ENCODE assay signal across 1 cellular context in the genomic region with DNA sequence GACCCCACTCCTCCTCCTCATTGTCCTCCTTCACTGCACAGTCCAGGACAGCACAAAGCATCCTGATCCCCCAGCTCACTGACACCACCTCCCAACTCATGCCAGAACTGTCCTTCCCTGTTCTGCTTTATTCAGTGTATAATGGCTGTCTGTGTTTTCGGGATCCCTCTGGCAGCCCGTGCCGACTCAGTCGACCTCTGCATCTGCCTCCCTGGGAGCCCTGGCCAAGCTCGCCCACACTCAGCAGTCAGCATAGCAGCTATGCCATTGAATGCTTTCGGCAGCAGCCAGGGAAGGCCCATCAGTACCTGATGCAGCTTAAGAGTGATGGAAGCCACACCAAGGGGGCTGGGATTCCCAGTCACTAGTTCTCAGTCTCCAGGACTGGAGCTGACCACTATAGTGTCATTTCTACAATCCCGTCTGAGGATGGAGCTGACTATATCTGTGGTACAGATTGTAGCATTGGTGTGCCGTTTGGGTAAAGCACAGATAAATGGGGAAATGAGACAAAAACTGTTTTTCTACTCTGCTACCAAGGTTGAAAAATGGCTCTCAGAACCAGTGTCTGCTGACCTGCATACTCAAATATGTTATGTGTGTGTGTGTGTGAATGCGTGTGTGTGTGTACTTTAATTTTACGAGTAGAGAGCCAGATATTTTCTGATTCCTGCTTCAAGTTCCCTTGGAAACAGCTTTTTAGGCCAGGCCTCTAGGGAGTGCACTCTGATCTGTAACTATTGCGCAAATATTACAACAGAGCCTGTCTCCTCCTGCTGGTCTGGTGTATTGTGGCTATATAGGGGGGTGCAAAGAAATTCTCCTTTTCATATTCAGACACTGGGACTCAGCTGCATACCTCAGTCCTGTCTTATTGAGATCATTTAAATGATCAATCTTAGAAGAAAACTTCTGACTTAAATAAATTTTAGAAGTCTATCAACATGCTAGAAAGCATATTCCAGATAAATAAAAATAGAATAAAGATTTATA.
TF ChIP-seq lines count a peak whose summit lies in the region.

No MANE protein-coding gene starts in this region.

TF ChIP-seq in HepG2, 621 proteins besides CTCF, POLR2A, EP300 and RAD21 (continued from another document and continues in another):
- TF ChIP-seq, protein P1, sequence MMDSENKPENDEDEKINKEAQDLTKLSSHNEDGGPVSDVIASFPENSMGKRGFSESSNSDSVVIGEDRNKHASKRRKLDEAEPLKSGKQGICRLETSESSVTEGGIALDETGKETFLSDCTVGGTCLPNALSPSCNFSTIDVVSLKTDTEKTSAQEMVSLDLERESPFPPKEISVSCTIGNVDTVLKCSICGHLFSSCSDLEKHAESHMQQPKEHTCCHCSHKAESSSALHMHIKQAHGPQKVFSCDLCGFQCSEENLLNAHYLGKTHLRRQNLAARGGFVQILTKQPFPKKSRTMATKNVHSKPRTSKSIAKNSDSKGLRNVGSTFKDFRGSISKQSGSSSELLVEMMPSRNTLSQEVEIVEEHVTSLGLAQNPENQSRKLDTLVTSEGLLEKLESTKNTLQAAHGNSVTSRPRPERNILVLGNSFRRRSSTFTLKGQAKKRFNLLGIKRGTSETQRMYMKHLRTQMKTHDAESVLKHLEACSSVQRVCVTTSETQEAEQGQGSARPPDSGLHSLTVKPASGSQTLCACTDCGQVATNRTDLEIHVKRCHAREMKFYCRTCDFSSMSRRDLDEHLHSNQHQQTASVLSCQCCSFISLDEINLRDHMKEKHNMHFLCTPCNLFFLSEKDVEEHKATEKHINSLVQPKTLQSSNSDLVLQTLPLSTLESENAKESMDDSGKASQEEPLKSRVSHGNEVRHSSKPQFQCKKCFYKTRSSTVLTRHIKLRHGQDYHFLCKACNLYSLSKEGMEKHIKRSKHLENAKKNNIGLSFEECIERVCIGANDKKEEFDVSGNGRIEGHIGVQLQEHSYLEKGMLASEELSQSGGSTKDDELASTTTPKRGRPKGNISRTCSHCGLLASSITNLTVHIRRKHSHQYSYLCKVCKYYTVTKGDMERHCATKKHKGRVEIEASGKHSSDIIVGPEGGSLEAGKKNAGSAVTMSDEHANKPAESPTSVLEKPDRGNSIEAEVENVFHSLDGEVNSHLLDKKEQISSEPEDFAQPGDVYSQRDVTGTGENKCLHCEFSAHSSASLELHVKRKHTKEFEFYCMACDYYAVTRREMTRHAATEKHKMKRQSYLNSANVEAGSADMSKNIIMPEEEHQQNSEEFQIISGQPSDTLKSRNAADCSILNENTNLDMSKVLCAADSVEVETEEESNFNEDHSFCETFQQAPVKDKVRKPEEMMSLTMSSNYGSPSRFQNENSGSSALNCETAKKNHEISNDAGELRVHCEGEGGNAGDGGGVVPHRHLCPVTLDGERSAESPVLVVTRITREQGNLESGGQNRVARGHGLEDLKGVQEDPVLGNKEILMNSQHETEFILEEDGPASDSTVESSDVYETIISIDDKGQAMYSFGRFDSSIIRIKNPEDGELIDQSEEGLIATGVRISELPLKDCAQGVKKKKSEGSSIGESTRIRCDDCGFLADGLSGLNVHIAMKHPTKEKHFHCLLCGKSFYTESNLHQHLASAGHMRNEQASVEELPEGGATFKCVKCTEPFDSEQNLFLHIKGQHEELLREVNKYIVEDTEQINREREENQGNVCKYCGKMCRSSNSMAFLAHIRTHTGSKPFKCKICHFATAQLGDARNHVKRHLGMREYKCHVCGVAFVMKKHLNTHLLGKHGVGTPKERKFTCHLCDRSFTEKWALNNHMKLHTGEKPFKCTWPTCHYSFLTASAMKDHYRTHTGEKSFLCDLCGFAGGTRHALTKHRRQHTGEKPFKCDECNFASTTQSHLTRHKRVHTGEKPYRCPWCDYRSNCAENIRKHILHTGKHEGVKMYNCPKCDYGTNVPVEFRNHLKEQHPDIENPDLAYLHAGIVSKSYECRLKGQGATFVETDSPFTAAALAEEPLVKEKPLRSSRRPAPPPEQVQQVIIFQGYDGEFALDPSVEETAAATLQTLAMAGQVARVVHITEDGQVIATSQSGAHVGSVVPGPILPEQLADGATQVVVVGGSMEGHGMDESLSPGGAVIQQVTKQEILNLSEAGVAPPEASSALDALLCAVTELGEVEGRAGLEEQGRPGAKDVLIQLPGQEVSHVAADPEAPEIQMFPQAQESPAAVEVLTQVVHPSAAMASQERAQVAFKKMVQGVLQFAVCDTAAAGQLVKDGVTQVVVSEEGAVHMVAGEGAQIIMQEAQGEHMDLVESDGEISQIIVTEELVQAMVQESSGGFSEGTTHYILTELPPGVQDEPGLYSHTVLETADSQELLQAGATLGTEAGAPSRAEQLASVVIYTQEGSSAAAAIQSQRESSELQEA (CRISPR knock-in tag; IDR thresholded peaks at IDR 0.05; ENCODE audit: not compliant biosample characterization): no peak
- TF ChIP-seq ZNF382 (CRISPR knock-in tag; IDR thresholded peaks at IDR 0.05; ENCODE audit: borderline replicate concordance): no peak
- peak; percentile 48 for TF ChIP-seq BCL6 (CRISPR knock-in tag; IDR thresholded peaks at IDR 0.05)
- TF ChIP-seq RFX5 (IDR thresholded peaks at IDR 0.05; ENCODE audit: low read depth, low read length): no peak
- TF ChIP-seq RFX3 (CRISPR knock-in tag; IDR thresholded peaks at IDR 0.05): peak; percentile 65; the same call in 1 of the 2 replicates
- no peak for TF ChIP-seq ZNF224 (CRISPR knock-in tag; IDR thresholded peaks at IDR 0.05)
- TF ChIP-seq, protein P2, sequence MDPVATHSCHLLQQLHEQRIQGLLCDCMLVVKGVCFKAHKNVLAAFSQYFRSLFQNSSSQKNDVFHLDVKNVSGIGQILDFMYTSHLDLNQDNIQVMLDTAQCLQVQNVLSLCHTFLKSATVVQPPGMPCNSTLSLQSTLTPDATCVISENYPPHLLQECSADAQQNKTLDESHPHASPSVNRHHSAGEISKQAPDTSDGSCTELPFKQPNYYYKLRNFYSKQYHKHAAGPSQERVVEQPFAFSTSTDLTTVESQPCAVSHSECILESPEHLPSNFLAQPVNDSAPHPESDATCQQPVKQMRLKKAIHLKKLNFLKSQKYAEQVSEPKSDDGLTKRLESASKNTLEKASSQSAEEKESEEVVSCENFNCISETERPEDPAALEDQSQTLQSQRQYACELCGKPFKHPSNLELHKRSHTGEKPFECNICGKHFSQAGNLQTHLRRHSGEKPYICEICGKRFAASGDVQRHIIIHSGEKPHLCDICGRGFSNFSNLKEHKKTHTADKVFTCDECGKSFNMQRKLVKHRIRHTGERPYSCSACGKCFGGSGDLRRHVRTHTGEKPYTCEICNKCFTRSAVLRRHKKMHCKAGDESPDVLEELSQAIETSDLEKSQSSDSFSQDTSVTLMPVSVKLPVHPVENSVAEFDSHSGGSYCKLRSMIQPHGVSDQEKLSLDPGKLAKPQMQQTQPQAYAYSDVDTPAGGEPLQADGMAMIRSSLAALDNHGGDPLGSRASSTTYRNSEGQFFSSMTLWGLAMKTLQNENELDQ (CRISPR knock-in tag; IDR thresholded peaks at IDR 0.05; ENCODE audit: borderline replicate concordance): no peak
- no peak for TF ChIP-seq CBFB (CRISPR knock-in tag; IDR thresholded peaks at IDR 0.05)
- no peak for TF ChIP-seq XBP1 (CRISPR knock-in tag; IDR thresholded peaks at IDR 0.05)
- TF ChIP-seq ZNF672 (CRISPR knock-in tag; IDR thresholded peaks at IDR 0.05): no peak
- TF ChIP-seq ZNF652 (CRISPR knock-in tag; IDR thresholded peaks at IDR 0.05; ENCODE audit: borderline replicate concordance, low read depth): no peak
- TF ChIP-seq MIER2 (CRISPR knock-in tag; IDR thresholded peaks at IDR 0.05): no peak; the same call in 1 of the 2 replicates
- TF ChIP-seq, protein P3, sequence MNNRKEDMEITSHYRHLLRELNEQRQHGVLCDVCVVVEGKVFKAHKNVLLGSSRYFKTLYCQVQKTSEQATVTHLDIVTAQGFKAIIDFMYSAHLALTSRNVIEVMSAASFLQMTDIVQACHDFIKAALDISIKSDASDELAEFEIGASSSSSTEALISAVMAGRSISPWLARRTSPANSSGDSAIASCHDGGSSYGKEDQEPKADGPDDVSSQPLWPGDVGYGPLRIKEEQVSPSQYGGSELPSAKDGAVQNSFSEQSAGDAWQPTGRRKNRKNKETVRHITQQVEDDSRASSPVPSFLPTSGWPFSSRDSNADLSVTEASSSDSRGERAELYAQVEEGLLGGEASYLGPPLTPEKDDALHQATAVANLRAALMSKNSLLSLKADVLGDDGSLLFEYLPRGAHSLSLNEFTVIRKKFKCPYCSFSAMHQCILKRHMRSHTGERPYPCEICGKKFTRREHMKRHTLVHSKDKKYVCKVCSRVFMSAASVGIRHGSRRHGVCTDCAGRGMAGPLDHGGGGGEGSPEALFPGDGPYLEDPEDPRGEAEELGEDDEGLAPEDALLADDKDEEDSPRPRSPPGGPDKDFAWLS (CRISPR knock-in tag; IDR thresholded peaks at IDR 0.05; ENCODE audit: borderline replicate concordance): no peak
- TF ChIP-seq, protein P4, sequence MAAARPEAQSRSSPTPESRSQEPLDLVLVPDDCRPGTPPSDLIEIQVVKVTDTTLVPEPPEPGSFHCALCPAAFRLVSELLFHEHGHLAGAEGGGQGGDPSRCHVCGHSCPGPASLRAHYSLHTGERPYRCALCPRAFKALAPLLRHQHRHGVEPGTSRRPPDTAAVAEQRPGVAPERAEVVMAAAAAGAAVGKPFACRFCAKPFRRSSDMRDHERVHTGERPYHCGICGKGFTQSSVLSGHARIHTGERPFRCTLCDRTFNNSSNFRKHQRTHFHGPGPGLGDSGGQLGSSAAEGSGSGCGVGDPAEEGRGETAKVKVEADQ (CRISPR knock-in tag; IDR thresholded peaks at IDR 0.05; ENCODE audit: borderline replicate concordance): no peak
- no peak for TF ChIP-seq ATF7 (IDR thresholded peaks at IDR 0.05)
- TF ChIP-seq ATF7 (CRISPR knock-in tag; IDR thresholded peaks at IDR 0.05): no peak
- TF ChIP-seq ZFP1 (CRISPR knock-in tag; IDR thresholded peaks at IDR 0.05): no peak
- no peak for TF ChIP-seq PAF1 (CRISPR knock-in tag; IDR thresholded peaks at IDR 0.05)
- no peak for TF ChIP-seq ZMYM3 (CRISPR knock-in tag; IDR thresholded peaks at IDR 0.05)
- no peak for TF ChIP-seq KLF12 (CRISPR knock-in tag; IDR thresholded peaks at IDR 0.05; ENCODE audit: borderline replicate concordance)
- TF ChIP-seq RFXANK (CRISPR knock-in tag; IDR thresholded peaks at IDR 0.05): no peak
- TF ChIP-seq, protein P5, sequence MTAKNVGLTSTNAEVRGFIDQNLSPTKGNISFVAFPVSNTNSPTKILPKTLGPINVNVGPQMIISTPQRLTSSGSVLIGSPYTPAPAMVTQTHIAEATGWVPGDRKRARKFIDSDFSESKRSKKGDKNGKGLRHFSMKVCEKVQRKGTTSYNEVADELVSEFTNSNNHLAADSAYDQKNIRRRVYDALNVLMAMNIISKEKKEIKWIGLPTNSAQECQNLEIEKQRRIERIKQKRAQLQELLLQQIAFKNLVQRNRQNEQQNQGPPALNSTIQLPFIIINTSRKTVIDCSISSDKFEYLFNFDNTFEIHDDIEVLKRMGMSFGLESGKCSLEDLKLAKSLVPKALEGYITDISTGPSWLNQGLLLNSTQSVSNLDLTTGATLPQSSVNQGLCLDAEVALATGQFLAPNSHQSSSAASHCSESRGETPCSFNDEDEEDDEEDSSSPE (CRISPR knock-in tag; IDR thresholded peaks at IDR 0.05): no peak
- no peak for TF ChIP-seq NR1H2 (CRISPR knock-in tag; IDR thresholded peaks at IDR 0.05; ENCODE audit: borderline replicate concordance, low read depth)
- TF ChIP-seq, protein P6, sequence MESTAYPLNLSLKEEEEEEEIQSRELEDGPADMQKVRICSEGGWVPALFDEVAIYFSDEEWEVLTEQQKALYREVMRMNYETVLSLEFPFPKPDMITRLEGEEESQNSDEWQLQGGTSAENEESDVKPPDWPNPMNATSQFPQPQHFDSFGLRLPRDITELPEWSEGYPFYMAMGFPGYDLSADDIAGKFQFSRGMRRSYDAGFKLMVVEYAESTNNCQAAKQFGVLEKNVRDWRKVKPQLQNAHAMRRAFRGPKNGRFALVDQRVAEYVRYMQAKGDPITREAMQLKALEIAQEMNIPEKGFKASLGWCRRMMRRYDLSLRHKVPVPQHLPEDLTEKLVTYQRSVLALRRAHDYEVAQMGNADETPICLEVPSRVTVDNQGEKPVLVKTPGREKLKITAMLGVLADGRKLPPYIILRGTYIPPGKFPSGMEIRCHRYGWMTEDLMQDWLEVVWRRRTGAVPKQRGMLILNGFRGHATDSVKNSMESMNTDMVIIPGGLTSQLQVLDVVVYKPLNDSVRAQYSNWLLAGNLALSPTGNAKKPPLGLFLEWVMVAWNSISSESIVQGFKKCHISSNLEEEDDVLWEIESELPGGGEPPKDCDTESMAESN (CRISPR knock-in tag; conservative IDR thresholded peaks at IDR 0.05): no peak
- TF ChIP-seq ZKSCAN5 (CRISPR knock-in tag; IDR thresholded peaks at IDR 0.05): no peak
- TF ChIP-seq, protein P7, sequence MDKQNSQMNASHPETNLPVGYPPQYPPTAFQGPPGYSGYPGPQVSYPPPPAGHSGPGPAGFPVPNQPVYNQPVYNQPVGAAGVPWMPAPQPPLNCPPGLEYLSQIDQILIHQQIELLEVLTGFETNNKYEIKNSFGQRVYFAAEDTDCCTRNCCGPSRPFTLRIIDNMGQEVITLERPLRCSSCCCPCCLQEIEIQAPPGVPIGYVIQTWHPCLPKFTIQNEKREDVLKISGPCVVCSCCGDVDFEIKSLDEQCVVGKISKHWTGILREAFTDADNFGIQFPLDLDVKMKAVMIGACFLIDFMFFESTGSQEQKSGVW (CRISPR knock-in tag; IDR thresholded peaks at IDR 0.05; ENCODE audit: borderline replicate concordance): no peak
- TF ChIP-seq, protein P8, sequence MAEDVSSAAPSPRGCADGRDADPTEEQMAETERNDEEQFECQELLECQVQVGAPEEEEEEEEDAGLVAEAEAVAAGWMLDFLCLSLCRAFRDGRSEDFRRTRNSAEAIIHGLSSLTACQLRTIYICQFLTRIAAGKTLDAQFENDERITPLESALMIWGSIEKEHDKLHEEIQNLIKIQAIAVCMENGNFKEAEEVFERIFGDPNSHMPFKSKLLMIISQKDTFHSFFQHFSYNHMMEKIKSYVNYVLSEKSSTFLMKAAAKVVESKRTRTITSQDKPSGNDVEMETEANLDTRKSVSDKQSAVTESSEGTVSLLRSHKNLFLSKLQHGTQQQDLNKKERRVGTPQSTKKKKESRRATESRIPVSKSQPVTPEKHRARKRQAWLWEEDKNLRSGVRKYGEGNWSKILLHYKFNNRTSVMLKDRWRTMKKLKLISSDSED (CRISPR knock-in tag; IDR thresholded peaks at IDR 0.05): no peak
- TF ChIP-seq, protein P9, sequence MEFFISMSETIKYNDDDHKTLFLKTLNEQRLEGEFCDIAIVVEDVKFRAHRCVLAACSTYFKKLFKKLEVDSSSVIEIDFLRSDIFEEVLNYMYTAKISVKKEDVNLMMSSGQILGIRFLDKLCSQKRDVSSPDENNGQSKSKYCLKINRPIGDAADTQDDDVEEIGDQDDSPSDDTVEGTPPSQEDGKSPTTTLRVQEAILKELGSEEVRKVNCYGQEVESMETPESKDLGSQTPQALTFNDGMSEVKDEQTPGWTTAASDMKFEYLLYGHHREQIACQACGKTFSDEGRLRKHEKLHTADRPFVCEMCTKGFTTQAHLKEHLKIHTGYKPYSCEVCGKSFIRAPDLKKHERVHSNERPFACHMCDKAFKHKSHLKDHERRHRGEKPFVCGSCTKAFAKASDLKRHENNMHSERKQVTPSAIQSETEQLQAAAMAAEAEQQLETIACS (CRISPR knock-in tag; IDR thresholded peaks at IDR 0.05): no peak
- TF ChIP-seq, protein P10, sequence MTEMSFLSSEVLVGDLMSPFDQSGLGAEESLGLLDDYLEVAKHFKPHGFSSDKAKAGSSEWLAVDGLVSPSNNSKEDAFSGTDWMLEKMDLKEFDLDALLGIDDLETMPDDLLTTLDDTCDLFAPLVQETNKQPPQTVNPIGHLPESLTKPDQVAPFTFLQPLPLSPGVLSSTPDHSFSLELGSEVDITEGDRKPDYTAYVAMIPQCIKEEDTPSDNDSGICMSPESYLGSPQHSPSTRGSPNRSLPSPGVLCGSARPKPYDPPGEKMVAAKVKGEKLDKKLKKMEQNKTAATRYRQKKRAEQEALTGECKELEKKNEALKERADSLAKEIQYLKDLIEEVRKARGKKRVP (CRISPR knock-in tag; IDR thresholded peaks at IDR 0.05): no peak; a peak in 1 of 4 replicates
- TF ChIP-seq ZNF792 (CRISPR knock-in tag; IDR thresholded peaks at IDR 0.05): no peak
